14 cellular contexts compared by ENCODE assay signal in genomic region chr14:91473046-91473445, GRCh38. TPM values are rescaled to one million over a fixed set of nuclear protein-coding genes. Genes with fewer than 3 reads are reported as not detected.
DNase-seq lines count a peak whose midpoint lies in the region; ATAC-seq and TF ChIP-seq lines count a peak whose summit lies in the region.
"Had no signal": no experiment of that assay in that cellular context is flagged by ENCODE, and none has a peak within 500 bp of the region (broad histone marks: within the 10 kb centered on the region; RNA-seq: fewer than 3 reads in every experiment).

No MANE protein-coding gene starts in this region.

- ATAC-seq in activated T-cell treated with anti-CD3 and anti-CD28 coated beads, Interleukin-2, amount 50 U/mL, for 72 hours (replicated peaks in 1 of 2), result no peak
- no peak for ATAC-seq in CD8-positive, alpha-beta T cell

- no peaks in the 10 kb centered on the region for H3K27me3 ChIP-seq in CD8-positive, alpha-beta T cell (ENCODE audit: insufficient read depth, low read length)

- peaks cover 20 to 47% of the 10 kb centered on the region in 2 donors for H3K36me3 Mint-ChIP-seq in activated T-cell treated with anti-CD3 and anti-CD28 coated beads, Interleukin-2, amount 50 U/mL, for 72 hours (ENCODE audit: insufficient read depth in 2 of 2)
- peaks cover 80% of the 10 kb centered on the region for H3K36me3 Mint-ChIP-seq in CD8-positive, alpha-beta T cell
- peaks cover 51% of the 10 kb centered on the region for H3K36me3 Mint-ChIP-seq in activated naive CD8-positive, alpha-beta T cell treated with anti-CD3 and anti-CD28 coated beads for 36 hours
- peaks cover 78% of the 10 kb centered on the region for H3K36me3 Mint-ChIP-seq in nephron (ENCODE audit: low read depth)

- DNase-seq in activated T-cell treated with anti-CD3 and anti-CD28 coated beads, Interleukin-2, amount 50 U/mL, for 72 hours, result no peak
- no peak for DNase-seq in activated T-cell treated with anti-CD3 and anti-CD28 coated beads, Interleukin-2, amount 50 U/mL, for 1 hour
- no peak for DNase-seq in CD8-positive, alpha-beta T cell
- DNase-seq in activated naive CD8-positive, alpha-beta T cell treated with anti-CD3 and anti-CD28 coated beads for 36 hours, result no peak
- DNase-seq in cerebellar cortex (ENCODE audit: low spot score) (no peak), NCI-H1105 (lab: John Stamatoyannopoulos, UW) (no peak)
- DNase-seq: EL; GOT3; NCI-H1417; NCI-H187 treated with DMSO at 0.1 percent for 48 hours; NCI-H526 treated with DMSO at 0.1 percent for 48 hours; NK-92 treated with Interleukin-12 subunit alpha and Interleukin-12 subunit beta, amount 100 ng/mL, for 24 hours had no signal

- H3K36me3 ChIP-seq in CD8-positive, alpha-beta T cell (ENCODE audit: insufficient read depth, low read length), result peaks cover 55% of the 10 kb centered on the region

- no peaks in the 10 kb centered on the region for H3K9me3 ChIP-seq in CD8-positive, alpha-beta T cell (ENCODE audit: low read length)

- CTCF ChIA-PET in CD8-positive, alpha-beta T cell (lab: Charles Lee), result interaction anchor here (0.5 kb wide), 1 partner anchor 95 kb away, joined by 3 read pairs; no protein-coding TSS in a partner anchor

- no peak overlapping the region for H3K4me3 Mint-ChIP-seq in activated T-cell treated with anti-CD3 and anti-CD28 coated beads, Interleukin-2, amount 50 U/mL, for 72 hours
- no peak overlapping the region for H3K4me3 Mint-ChIP-seq in CD8-positive, alpha-beta T cell
- H3K4me3 Mint-ChIP-seq in activated naive CD8-positive, alpha-beta T cell treated with anti-CD3 and anti-CD28 coated beads for 36 hours, result no peak overlapping the region
- H3K4me3 Mint-ChIP-seq in nephron, result no peak overlapping the region

- no peak for TF ChIP-seq CTCF in CD8-positive, alpha-beta T cell (IDR thresholded peaks at IDR 0.05)
- TF ChIP-seq CTCF in nephron (IDR thresholded peaks at IDR 0.05; ENCODE audit: unreplicated experiment in 3 of 3), result no peak

- H3K4me3 ChIP-seq in CD8-positive, alpha-beta T cell (ENCODE audit: low read depth, low read length), result no peak overlapping the region

- no peak overlapping the region for H3K27ac ChIP-seq in CD8-positive, alpha-beta T cell (ENCODE audit: low read depth, low read length)
- H3K27ac ChIP-seq: C4-2B had no signal

- no peaks in the 10 kb centered on the region for H3K9me3 Mint-ChIP-seq in activated T-cell treated with anti-CD3 and anti-CD28 coated beads, Interleukin-2, amount 50 U/mL, for 72 hours
- H3K9me3 Mint-ChIP-seq in CD8-positive, alpha-beta T cell, result no peaks in the 10 kb centered on the region
- H3K9me3 Mint-ChIP-seq in activated naive CD8-positive, alpha-beta T cell treated with anti-CD3 and anti-CD28 coated beads for 36 hours, result no peaks in the 10 kb centered on the region
- H3K9me3 Mint-ChIP-seq in nephron, result no peaks in the 10 kb centered on the region

- peaks cover 26% of the 10 kb centered on the region for H3K4me1 Mint-ChIP-seq in activated T-cell treated with anti-CD3 and anti-CD28 coated beads, Interleukin-2, amount 50 U/mL, for 72 hours (ENCODE audit: low read depth)
- H3K4me1 Mint-ChIP-seq in CD8-positive, alpha-beta T cell (ENCODE audit: low read depth), result peaks cover 26% of the 10 kb centered on the region
- H3K4me1 Mint-ChIP-seq in activated naive CD8-positive, alpha-beta T cell treated with anti-CD3 and anti-CD28 coated beads for 36 hours, result peaks cover 21% of the 10 kb centered on the region
- no peaks in the 10 kb centered on the region for H3K4me1 Mint-ChIP-seq in nephron

- no peaks in the 10 kb centered on the region for H3K27me3 Mint-ChIP-seq in activated T-cell treated with anti-CD3 and anti-CD28 coated beads, Interleukin-2, amount 50 U/mL, for 72 hours (ENCODE audit: low read depth)
- H3K27me3 Mint-ChIP-seq in CD8-positive, alpha-beta T cell (ENCODE audit: low read depth), result no peaks in the 10 kb centered on the region
- H3K27me3 Mint-ChIP-seq in activated naive CD8-positive, alpha-beta T cell treated with anti-CD3 and anti-CD28 coated beads for 36 hours, result no peaks in the 10 kb centered on the region
- no peaks in the 10 kb centered on the region for H3K27me3 Mint-ChIP-seq in nephron (ENCODE audit: low read depth)

- intact Hi-C loops in CD8-positive, alpha-beta T cell (cut with DNase I, micrococcal nuclease), result no loop called here

- POLR2A ChIA-PET in CD8-positive, alpha-beta T cell (lab: Charles Lee), result interaction anchor here (0.7 kb wide), 1 partner anchor 523 kb away, joined by 3 read pairs; no protein-coding TSS in a partner anchor

- peak overlapping the region; percentile 8 for H3K27ac Mint-ChIP-seq in activated T-cell treated with anti-CD3 and anti-CD28 coated beads, Interleukin-2, amount 50 U/mL, for 72 hours
- peak overlapping the region; percentile 61 for H3K27ac Mint-ChIP-seq in CD8-positive, alpha-beta T cell
- peak overlapping the region; percentile 14 for H3K27ac Mint-ChIP-seq in activated naive CD8-positive, alpha-beta T cell treated with anti-CD3 and anti-CD28 coated beads for 36 hours
- peak overlapping the region; percentile 16 to 82 (median 66) for H3K27ac Mint-ChIP-seq in nephron

- H3K4me1 ChIP-seq in CD8-positive, alpha-beta T cell (ENCODE audit: insufficient read depth, low read length), result no peaks in the 10 kb centered on the region

RNA-seq across cellular contexts. Expression of gene PPP4R3A, which starts 37.1 kb away (rescaled TPM):
- 100 to 1,000 TPM; 131 to 147 TPM for total RNA-seq in activated T-cell treated with anti-CD3 and anti-CD28 coated beads, Interleukin-2, amount 50 U/mL, for 72 hours
- total RNA-seq in CD8-positive, alpha-beta T cell, result 100 to 1,000 TPM; 279 to 285 TPM
- total RNA-seq in activated naive CD8-positive, alpha-beta T cell treated with anti-CD3 and anti-CD28 coated beads for 36 hours, result 100 to 1,000 TPM; 122 TPM

RNA-seq across cellular contexts. Expression of gene CCDC88C, which starts 55.4 kb away (rescaled TPM):
- 100 to 1,000 TPM; 103 to 111 TPM for total RNA-seq in activated T-cell treated with anti-CD3 and anti-CD28 coated beads, Interleukin-2, amount 50 U/mL, for 72 hours
- total RNA-seq in CD8-positive, alpha-beta T cell, result 100 to 1,000 TPM; 266 to 273 TPM
- total RNA-seq in activated naive CD8-positive, alpha-beta T cell treated with anti-CD3 and anti-CD28 coated beads for 36 hours, result 10 to 100 TPM; 55.1 to 56.7 TPM

Comparison
In these comparisons a context has a peak if more than half of its experiments do, and no peak if none do; other contexts are left out.
1. H3K27ac Mint-ChIP-seq: peak in every context shown above with its lines; median percentile 66 in nephron; 61 in CD8-positive, alpha-beta T cell; 14 in activated naive CD8-positive, alpha-beta T cell treated with anti-CD3 and anti-CD28 coated beads for 36 hours; 8 in activated T-cell treated with anti-CD3 and anti-CD28 coated beads, Interleukin-2, amount 50 U/mL, for 72 hours.